Comparison of ENCODE assay signal across 8 cellular contexts in genomic region chr2:85354286-85355072, GRCh38. TPM values are rescaled to one million over a fixed set of nuclear protein-coding genes. Genes with fewer than 3 reads are reported as not detected.
A peak's percentile ranks its signal among the peaks of the same experiment; 100 is the strongest.
DNase-seq lines count a peak whose midpoint lies in the region; ATAC-seq and TF ChIP-seq lines count a peak whose summit lies in the region.

ELMOD3 (plus strand) TSS chr2:85354769; CDS start chr2:85357199, 2,430 bp downstream.
RETSAT (minus strand) TSS chr2:85354528; CDS start chr2:85354507, 21 bp downstream.

- CTCF ChIA-PET in BJ (lab: Yijun Ruan, JAX) = interaction anchor here (1.2 to 3.1 kb wide), 3 partner anchors 11 to 197 kb away, joined by 3 to 11 read pairs (median 4); no protein-coding TSS in a partner anchor

- peaks cover 14% of the 10 kb centered on the region for H3K36me3 ChIP-seq in BJ (ENCODE audit: control insufficient read depth, insufficient read depth, low read length)

- POLR2A ChIA-PET in BJ (lab: Charles Lee) = interaction anchor here (0.7 kb wide), 1 partner anchor 9 kb away, joined by 3 read pairs; no protein-coding TSS in a partner anchor

- no peak for TF ChIP-seq CTCF in BJ (IDR thresholded peaks at IDR 0.05; ENCODE audit: insufficient read depth, low read depth, low read length)
- TF ChIP-seq CTCF in coronary artery (IDR thresholded peaks at IDR 0.05) = no peak

- H3K27me3 ChIP-seq in BJ (ENCODE audit: control insufficient read depth, insufficient read depth, low read length) (no peaks in the 10 kb centered on the region), layer of hippocampus (ENCODE audit: control insufficient read depth, insufficient read depth, low read length) (no peaks in the 10 kb centered on the region)

- peak within 1 kb of the TSS; percentile 94 for H3K27ac Mint-ChIP-seq in activated CD4-positive, alpha-beta T cell treated with anti-CD3 and anti-CD28 coated beads, Interleukin-2, amount 10 ng/mL, durations not matched to agents 24 days and 14 days

- ATAC-seq in GM19324 (IDR thresholded peaks at IDR 0.05; ENCODE audit: low FRiP score, unreplicated experiment) (peak; percentile 96), HG03469 (IDR thresholded peaks at IDR 0.05; ENCODE audit: unreplicated experiment) (peak; percentile 93)

- H3K9me3 Mint-ChIP-seq in activated CD4-positive, alpha-beta T cell treated with anti-CD3 and anti-CD28 coated beads, Interleukin-2, amount 10 ng/mL, durations not matched to agents 24 days and 14 days = no peaks in the 10 kb centered on the region

- intact Hi-C loops in activated CD4-positive, alpha-beta T cell treated with anti-CD3 and anti-CD28 coated beads, Interleukin-2, amount 10 ng/mL, durations not matched to agents 24 days and 14 days (cut with micrococcal nuclease) = loop anchor here (1.0 kb wide), 4 partner anchors 26 to 207 kb away; partner anchors contain the start of genes GGCX, MAT2A and SH2D6

- peaks cover 33% of the 10 kb centered on the region for H3K36me3 Mint-ChIP-seq in activated CD4-positive, alpha-beta T cell treated with anti-CD3 and anti-CD28 coated beads, Interleukin-2, amount 10 ng/mL, durations not matched to agents 24 days and 14 days (ENCODE audit: low read depth)

- DNase-seq in BJ (ENCODE audit: low read depth) (peak; percentile 92), NCI-H526 treated with DMSO at 0.1 percent for 48 hours (lab: John Stamatoyannopoulos, UW) (peak; percentile 97), coronary artery (ENCODE audit: low spot score) (peak; percentile 99)
- DNase-seq in activated CD4-positive, alpha-beta T cell treated with anti-CD3 and anti-CD28 coated beads, Interleukin-2, amount 10 ng/mL, durations not matched to agents 24 days and 14 days = peak; percentile 99
- peak; percentile 82 to 93 for DNase-seq in stimulated activated CD4-positive, alpha-beta T cell treated with anti-CD3 and anti-CD28 coated beads, Interleukin-1b, Interleukin-23, amount 100 ng/mL, for 4 hours (ENCODE audit: low read depth in 2 of 2)

- H3K27ac ChIP-seq in coronary artery (peak within 1 kb of the TSS; percentile 67 to 94), layer of hippocampus (ENCODE audit: low read depth, low read length) (peak within 1 kb of the TSS; percentile 81)

- H3K4me3 ChIP-seq in BJ (ENCODE audit: low read depth, low read length) (peak within 1 kb of the TSS; percentile 82), coronary artery (peak within 1 kb of the TSS; percentile 92)

- peak within 1 kb of the TSS; percentile 94 for H3K4me3 Mint-ChIP-seq in activated CD4-positive, alpha-beta T cell treated with anti-CD3 and anti-CD28 coated beads, Interleukin-2, amount 10 ng/mL, durations not matched to agents 24 days and 14 days

- no peaks in the 10 kb centered on the region for H3K27me3 Mint-ChIP-seq in activated CD4-positive, alpha-beta T cell treated with anti-CD3 and anti-CD28 coated beads, Interleukin-2, amount 10 ng/mL, durations not matched to agents 24 days and 14 days

- peaks cover 26% of the 10 kb centered on the region for H3K4me1 Mint-ChIP-seq in activated CD4-positive, alpha-beta T cell treated with anti-CD3 and anti-CD28 coated beads, Interleukin-2, amount 10 ng/mL, durations not matched to agents 24 days and 14 days

RNA-seq across cellular contexts. Expression of gene ELMOD3, which starts in this region (rescaled TPM):
- 22.4 and 26.3 TPM in 2 replicates for polyA plus RNA-seq in BJ (2011; rRNA removed)
- 12.3 and 17.1 TPM in 2 replicates for polyA minus RNA-seq in BJ (2011; rRNA and poly(A)+ RNA removed)
- 16.7 and 18.2 TPM in 2 replicates for total RNA-seq in activated CD4-positive, alpha-beta T cell treated with anti-CD3 and anti-CD28 coated beads, Interleukin-2, amount 10 ng/mL, durations not matched to agents 24 days and 14 days

RNA-seq across cellular contexts. Expression of gene RETSAT, which starts in this region (rescaled TPM):
- 50.3 and 54.4 TPM in 2 replicates for polyA plus RNA-seq in BJ (2011; rRNA removed)
- polyA minus RNA-seq in BJ (2011; rRNA and poly(A)+ RNA removed) = 38.4 and 62.9 TPM in 2 replicates
- total RNA-seq in activated CD4-positive, alpha-beta T cell treated with anti-CD3 and anti-CD28 coated beads, Interleukin-2, amount 10 ng/mL, durations not matched to agents 24 days and 14 days = 21.0 and 25.0 TPM in 2 replicates

Comparison
In these comparisons a context has a peak if more than half of its experiments do, and no peak if none do; other contexts are left out.
1. Peak in every context shown above with its lines: DNase-seq, ATAC-seq, H3K4me3 ChIP-seq and H3K27ac ChIP-seq.